Comparison of ENCODE assay signal across 1 cellular context in genomic region chr16:11546522-11547485, GRCh38.
TF ChIP-seq lines count a peak whose summit lies in the region.

No MANE protein-coding gene starts in this region.

TF ChIP-seq in GM23338, 12 proteins besides CTCF, POLR2A, EP300 and RAD21 (continued from another document):
- no peak for TF ChIP-seq ZNF462 (CRISPR knock-in tag; IDR thresholded peaks at IDR 0.05)
- no peak for TF ChIP-seq STAT1 (IDR thresholded peaks at IDR 0.05; ENCODE audit: unreplicated experiment)
- no peak for TF ChIP-seq ZNF114 (CRISPR knock-in tag; IDR thresholded peaks at IDR 0.05)
- no peak for TF ChIP-seq JUNB (IDR thresholded peaks at IDR 0.05; ENCODE audit: unreplicated experiment)
- TF ChIP-seq POLR2AphosphoS5 (IDR thresholded peaks at IDR 0.05; ENCODE audit: low read depth): no peak
